ENCODE assay signal across 15 cellular contexts in genomic region chr21:46095814-46096595, GRCh38. TPM values are rescaled to one million over a fixed set of nuclear protein-coding genes. Genes with fewer than 3 reads are reported as not detected.
A peak's percentile ranks its signal among the peaks of the same experiment; 100 is the strongest.
DNase-seq lines count a peak whose midpoint lies in the region; ATAC-seq and TF ChIP-seq lines count a peak whose summit lies in the region.
"Had no signal": no experiment of that assay in that cellular context is flagged by ENCODE, and none has a peak within 500 bp of the region (broad histone marks: within the 10 kb centered on the region; RNA-seq: fewer than 3 reads in every experiment).

No MANE protein-coding gene starts in this region.

- H3K27ac ChIP-seq in CD4-positive, alpha-beta T cell (ENCODE audit: low read depth, low read length) = no peak overlapping the region
- H3K27ac ChIP-seq in esophagus muscularis mucosa (replicated peaks in 1 of 4) (peak overlapping the region; percentile 99 to 100 (median 99)), osteoblast (ENCODE audit: low read depth, low read length) (peak overlapping the region; percentile 69), body of pancreas (no peak overlapping the region)

- TF ChIP-seq CTCF in CD4-positive, alpha-beta T cell (IDR thresholded peaks at IDR 0.05) = no peak
- TF ChIP-seq CTCF in GM13977 (IDR thresholded peaks at IDR 0.05; ENCODE audit: extremely low read depth, insufficient read depth, missing control alignments) = no peak
- TF ChIP-seq CTCF in esophagus muscularis mucosa (IDR thresholded peaks at IDR 0.05) = no peak
- TF ChIP-seq CTCF in osteoblast (IDR thresholded peaks at IDR 0.05; ENCODE audit: extremely low read depth, low read depth, low read length) = no peak
- no peak for TF ChIP-seq CTCF in body of pancreas (IDR thresholded peaks at IDR 0.05)

- TF ChIP-seq EP300 in esophagus muscularis mucosa (IDR thresholded peaks at IDR 0.05) = no peak

- ATAC-seq in CD4-positive, alpha-beta T cell (ENCODE audit: poor library complexity) = no peak
- ATAC-seq in GM21529 (IDR thresholded peaks at IDR 0.05; ENCODE audit: unreplicated experiment) = no peak
- ATAC-seq in GM18505 (IDR thresholded peaks at IDR 0.05; ENCODE audit: unreplicated experiment) = no peak
- ATAC-seq in body of pancreas = no peak

- peaks cover 7% of the 10 kb centered on the region for H3K4me1 Mint-ChIP-seq in CD4-positive, alpha-beta T cell (ENCODE audit: low read depth)

- H3K4me1 ChIP-seq in esophagus muscularis mucosa (peaks cover 30 to 84% (median 80%) of the 10 kb centered on the region in 4 donors), osteoblast (ENCODE audit: insufficient read depth, low read length) (peaks cover 40% of the 10 kb centered on the region), body of pancreas (peaks cover 15% of the 10 kb centered on the region)

- peaks cover 13% of the 10 kb centered on the region for H3K27me3 Mint-ChIP-seq in CD4-positive, alpha-beta T cell

- H3K79me2 ChIP-seq in osteoblast (ENCODE audit: insufficient read depth, low read length) = peaks cover 39% of the 10 kb centered on the region

- no peaks in the 10 kb centered on the region for H3K9me3 ChIP-seq in CD4-positive, alpha-beta T cell (ENCODE audit: control insufficient read depth, low read length)
- no peaks in the 10 kb centered on the region for H3K9me3 ChIP-seq in esophagus muscularis mucosa
- no peaks in the 10 kb centered on the region for H3K9me3 ChIP-seq in osteoblast (ENCODE audit: low read depth, low read length)
- no peaks in the 10 kb centered on the region for H3K9me3 ChIP-seq in body of pancreas

- H4K20me1 ChIP-seq in osteoblast (ENCODE audit: insufficient read depth, low read length) = peaks cover 14% of the 10 kb centered on the region

- H3K4me3 ChIP-seq in esophagus muscularis mucosa (no peak overlapping the region), osteoblast (ENCODE audit: insufficient read depth, low read length) (no peak overlapping the region), body of pancreas (no peak overlapping the region)

- DNase-seq in CD4-positive, alpha-beta T cell = no peak
- DNase-seq in GM13977 (ENCODE audit: low spot score) = peak; percentile 15
- no peak for DNase-seq in esophagus muscularis mucosa (ENCODE audit: extremely low spot score)
- DNase-seq in osteoblast (ENCODE audit: insufficient read length, low spot score, missing footprints) = peak; percentile 31
- DNase-seq in SKM-1 treated with dmso at 0.1 percent for 144 hours (lab: John Stamatoyannopoulos, UW; ENCODE audit: unreplicated experiment) = no peak
- no peak for DNase-seq in body of pancreas
- DNase-seq: HFFc6; midbrain; NK-92 treated with Interleukin-12 subunit alpha and Interleukin-12 subunit beta, amount 100 ng/mL, for 24 hours; SIG-M5; stimulated activated naive CD4-positive, alpha-beta T cell treated with Interleukin-2 at 50 U/mL for 16 hours had no signal

- POLR2A ChIA-PET in CD4-positive, alpha-beta T cell (lab: Charles Lee) = no interaction called here

- H3K9me3 Mint-ChIP-seq in CD4-positive, alpha-beta T cell = no peaks in the 10 kb centered on the region

- intact Hi-C loops in CD4-positive, alpha-beta T cell (cut with DNase I, micrococcal nuclease) = loop anchor here (2.0 to 10.0 kb wide), 3 partner anchors 89 to 123 kb away; partner anchors contain the start of gene SPATC1L (in 1 of the 2)
- intact Hi-C loops in esophagus muscularis mucosa (cut with DNase I) (no loop called here), body of pancreas (cut with DNase I) (no loop called here)

- H3K27ac Mint-ChIP-seq in CD4-positive, alpha-beta T cell = no peak overlapping the region

- CTCF ChIA-PET in CD4-positive, alpha-beta T cell (lab: Charles Lee) = no interaction called here

- peak overlapping the region; percentile 68 for H3K4me3 Mint-ChIP-seq in CD4-positive, alpha-beta T cell

- WGBS in esophagus muscularis mucosa = 98% methylated on average over 11 of the region's 12 CpGs
- 74 to 81% methylated on average over 12 of the region's 12 CpGs for WGBS in body of pancreas, 2 donors

- H3K27me3 ChIP-seq in CD4-positive, alpha-beta T cell (ENCODE audit: control insufficient read depth, insufficient read depth, low read length) = peaks cover 12% of the 10 kb centered on the region
- peaks cover 0 to 8% (median 0%) of the 10 kb centered on the region in 4 donors for H3K27me3 ChIP-seq in esophagus muscularis mucosa
- no peaks in the 10 kb centered on the region for H3K27me3 ChIP-seq in osteoblast (ENCODE audit: insufficient read depth, low read length)
- peaks cover 0 to 6% of the 10 kb centered on the region in 2 donors for H3K27me3 ChIP-seq in body of pancreas

- H3K36me3 Mint-ChIP-seq in CD4-positive, alpha-beta T cell (ENCODE audit: low read depth) = peaks cover 2% of the 10 kb centered on the region

- no peak overlapping the region for H3K4me2 ChIP-seq in osteoblast (ENCODE audit: insufficient read depth, low read length)

- TF ChIP-seq POLR2A in esophagus muscularis mucosa (IDR thresholded peaks at IDR 0.05; ENCODE audit: low read depth) = no peak
- no peak for TF ChIP-seq POLR2A in GM18505 (IDR thresholded peaks at IDR 0.05; ENCODE audit: borderline replicate concordance, extremely low read depth, insufficient read depth, insufficient read length)
- TF ChIP-seq POLR2A in body of pancreas (IDR thresholded peaks at IDR 0.05) = no peak

- H3K36me3 ChIP-seq in esophagus muscularis mucosa = no peaks in the 10 kb centered on the region
- H3K36me3 ChIP-seq in osteoblast (ENCODE audit: insufficient read depth, low read length) = peaks cover 10% of the 10 kb centered on the region
- H3K36me3 ChIP-seq in body of pancreas (replicated peaks in 1 of 2; ENCODE audit: insufficient read depth in 1 of 2, low read depth in 2 of 2) = no peaks in the 10 kb centered on the region

- in situ Hi-C loops in GM13977 (cut with MboI; ENCODE audit: low pct_unique_long_range_greater_than_20kb, low sequenced_read_pairs, unreplicated experiment) = no loop called here

- no peak overlapping the region for H2AFZ ChIP-seq in osteoblast (ENCODE audit: low read length)

RNA-seq across cellular contexts. Expression of gene COL6A2, which starts 1.9 kb away (rescaled TPM):
- 10 to 100 TPM; 24.1 to 26.4 TPM for total RNA-seq in CD4-positive, alpha-beta T cell
- total RNA-seq in esophagus muscularis mucosa (1,000 to 10,000 TPM in 2 of 4 donors, 100 to 1,000 TPM in 2; 942 to 1,525 (median 1,202) TPM), osteoblast (1,184 and 1,265 TPM in 2 replicates), body of pancreas (100 to 1,000 TPM in 1 of 2 donors, 10 to 100 TPM in 1; 72.1 to 339 TPM)
- total RNA-seq: HT-29 had no signal

RNA-seq across cellular contexts. Expression of gene FTCD, which starts 59.4 kb away (rescaled TPM):
- total RNA-seq in CD4-positive, alpha-beta T cell = under 1 TPM; 0.17 to 0.44 TPM
- total RNA-seq in esophagus muscularis mucosa (1 to 10 TPM in 2 of 4 donors, under 1 TPM in 1, not detected in 1; 0.26 to 2.5 (median 1.2) TPM), osteoblast (0.29 and 0.36 TPM in 2 replicates), body of pancreas (under 1 TPM in 1 of 2 donors, not detected in 1; 0.33 TPM)
- total RNA-seq: MCF 10A had no signal

Comparison
In these comparisons a context has a peak if more than half of its experiments do, and no peak if none do; other contexts are left out.
1. DNase-seq: peak in GM13977 (single experiment) and osteoblast (single experiment); none in CD4-positive, alpha-beta T cell (0 of 10), esophagus muscularis mucosa (single experiment), SKM-1 treated with dmso at 0.1 percent for 144 hours (single experiment) and body of pancreas (0 of 4).
2. H3K27ac ChIP-seq: peak in esophagus muscularis mucosa (4 of 4) and osteoblast (single experiment); none in CD4-positive, alpha-beta T cell (single experiment) and body of pancreas (0 of 4).
3. intact Hi-C loops: an anchor here in CD4-positive, alpha-beta T cell (2.0 to 10.0 kb wide); none called in esophagus muscularis mucosa and body of pancreas.